ENCODE assay signal across 32 cellular contexts in genomic region chr22:22878211-22878570, GRCh38. TPM values are rescaled to one million over a fixed set of nuclear protein-coding genes. Genes with fewer than 3 reads are reported as not detected.
"Had no signal": no experiment of that assay in that cellular context is flagged by ENCODE, and none has a peak within 500 bp of the region (broad histone marks: within the 10 kb centered on the region; RNA-seq: fewer than 3 reads in every experiment).

No MANE protein-coding gene starts in this region.

- H3K27ac Mint-ChIP-seq: activated B cell treated with CpG ODN at 0.5 μM for 24 hours; activated CD8-positive, alpha-beta T cell treated with anti-CD3 and anti-CD28 coated beads for 36 hours; activated naive CD4-positive, alpha-beta T cell treated with anti-CD3 and anti-CD28 coated beads, Interleukin-2, amount 50 U/mL, for 24 hours; activated T-cell treated with anti-CD3 and anti-CD28 coated beads, Interleukin-2, amount 50 U/mL, for 24 hours; activated T-helper 2 cell treated with anti-CD3 and anti-CD28 coated beads, Interferon-gamma antibody, Interleukin-2, Interleukin-4, amounts not matched to agents 10 μg/mL and 5 μg/mL and 100 μg/mL, durations not matched to agents 14 hours and 24 hours and 36 hours; brain had no signal

- ATAC-seq: activated CD8-positive, alpha-beta T cell treated with anti-CD3 and anti-CD28 coated beads for 36 hours; Right ventricle myocardium inferior had no signal

- H3K4me3 ChIP-seq: adrenal gland, PC-9 had no signal

- DNase-seq: activated B cell treated with CpG ODN at 0.5 μM for 24 hours; activated CD4-positive, alpha-beta T cell treated with anti-CD3 and anti-CD28 coated beads for 4 hours; activated CD4-positive, alpha-beta T cell treated with anti-CD3 and anti-CD28 coated beads, Interleukin-2, amount 50 U/mL, for 1 hour; activated CD4-positive, CD25-positive, alpha-beta regulatory T cell treated with anti-CD3 and anti-CD28 coated beads, Interleukin-2, amount 50 U/mL, for 72 hours; activated CD8-positive, alpha-beta T cell treated with anti-CD3 and anti-CD28 coated beads for 36 hours; activated gamma-delta T cell; activated naive CD4-positive, alpha-beta T cell treated with Interleukin-2 at 50 U/mL for 16 hours; activated T-cell treated with anti-CD3 and anti-CD28 coated beads, Interleukin-2, amount 50 U/mL, for 24 hours; KG1; NCI-H1105; NCI-H1417 treated with DMSO at 0.1 percent for 48 hours; NCI-H1694 treated with DMSO at 0.1 percent for 48 hours; NCI-H2029; NCI-H345; NCI-H524 treated with DMSO at 0.1 percent for 48 hours; PC-9; SIG-M5; T-helper 1 cell; T-helper 2 cell; T-helper 9 cell had no signal

- H3K36me3 Mint-ChIP-seq: brain had no signal

- H3K9me3 Mint-ChIP-seq: activated B cell treated with CpG ODN at 0.5 μM for 24 hours; activated T-helper 2 cell treated with anti-CD3 and anti-CD28 coated beads, Interferon-gamma antibody, Interleukin-2, Interleukin-4, amounts not matched to agents 10 μg/mL and 5 μg/mL and 100 μg/mL, durations not matched to agents 14 hours and 24 hours and 36 hours had no signal

- H2AFZ ChIP-seq: PC-9 had no signal

- H3K9me3 ChIP-seq: adrenal gland had no signal

- H3K27me3 ChIP-seq: adrenal gland had no signal

- H3K4me1 Mint-ChIP-seq: activated naive CD4-positive, alpha-beta T cell treated with anti-CD3 and anti-CD28 coated beads, Interleukin-2, amount 50 U/mL, for 24 hours; brain had no signal

- H3K4me3 Mint-ChIP-seq: activated B cell treated with CpG ODN at 0.5 μM for 24 hours; activated CD8-positive, alpha-beta T cell treated with anti-CD3 and anti-CD28 coated beads for 36 hours; activated naive CD4-positive, alpha-beta T cell treated with anti-CD3 and anti-CD28 coated beads, Interleukin-2, amount 50 U/mL, for 24 hours; activated T-cell treated with anti-CD3 and anti-CD28 coated beads, Interleukin-2, amount 50 U/mL, for 24 hours; brain had no signal

- H3K27ac ChIP-seq: adrenal gland, PC-9, RWPE1, VCaP had no signal

- H3K27me3 Mint-ChIP-seq: activated B cell treated with CpG ODN at 0.5 μM for 24 hours; activated CD8-positive, alpha-beta T cell treated with anti-CD3 and anti-CD28 coated beads for 36 hours; activated naive CD4-positive, alpha-beta T cell treated with anti-CD3 and anti-CD28 coated beads, Interleukin-2, amount 50 U/mL, for 24 hours; activated T-cell treated with anti-CD3 and anti-CD28 coated beads, Interleukin-2, amount 50 U/mL, for 24 hours had no signal

- H3K4me2 ChIP-seq: PC-9 had no signal

- H3K4me1 ChIP-seq: adrenal gland had no signal

- H3K36me3 ChIP-seq: adrenal gland had no signal

RNA-seq across cellular contexts. Expression of gene IGLL5, which starts 9.4 kb away (rescaled TPM):
- total RNA-seq: activated CD8-positive, alpha-beta T cell treated with anti-CD3 and anti-CD28 coated beads for 36 hours; activated T-helper 2 cell treated with anti-CD3 and anti-CD28 coated beads, Interferon-gamma antibody, Interleukin-2, Interleukin-4, amounts not matched to agents 10 μg/mL and 5 μg/mL and 100 μg/mL, durations not matched to agents 14 hours and 24 hours and 36 hours; astrocyte; bronchial epithelial cell; M059J; NCI-H460; PC-9; Right ventricle myocardium inferior; SK-MEL-5 had no signal
